ENCODE assay signal across 2 cellular contexts in genomic region chr2:47172922-47173695, GRCh38.
TF ChIP-seq lines count a peak whose summit lies in the region.

No MANE protein-coding gene starts in this region.

TF ChIP-seq in IMR-90, 13 proteins besides CTCF, POLR2A, EP300 and RAD21:
- TF ChIP-seq CHD1 (IDR thresholded peaks at IDR 0.05; ENCODE audit: low read depth, low read length) = no peak
- no peak for TF ChIP-seq MAZ (IDR thresholded peaks at IDR 0.05; ENCODE audit: borderline replicate concordance, low read depth, low read length)
- no peak for TF ChIP-seq ELK1 (IDR thresholded peaks at IDR 0.05; ENCODE audit: borderline replicate concordance, low read depth, low read length)
- TF ChIP-seq RCOR1 (IDR thresholded peaks at IDR 0.05; ENCODE audit: insufficient replicate concordance, low read length) = no peak
- no peak for TF ChIP-seq NFE2L2 (IDR thresholded peaks at IDR 0.05; ENCODE audit: low read depth, low read length)
- no peak for TF ChIP-seq BHLHE40 (IDR thresholded peaks at IDR 0.05; ENCODE audit: low read depth, low read length)
- no peak for TF ChIP-seq MXI1 (IDR thresholded peaks at IDR 0.05; ENCODE audit: borderline replicate concordance, low read depth, low read length)
- no peak for TF ChIP-seq CEBPB (IDR thresholded peaks at IDR 0.05; ENCODE audit: low read depth, low read length)
- TF ChIP-seq USF2 (IDR thresholded peaks at IDR 0.05; ENCODE audit: low read depth, low read length) = no peak
- no peak for TF ChIP-seq MAFK (IDR thresholded peaks at IDR 0.05; ENCODE audit: low read depth, low read length)
- TF ChIP-seq RFX5 (IDR thresholded peaks at IDR 0.05; ENCODE audit: low read depth, low read length) = no peak

TF ChIP-seq in HEK293T, 16 proteins besides CTCF, POLR2A, EP300 and RAD21:
- no peak for TF ChIP-seq LEF1 (IDR thresholded peaks at IDR 0.05; ENCODE audit: borderline replicate concordance)
- TF ChIP-seq CTBP1 (IDR thresholded peaks at IDR 0.05; ENCODE audit: borderline replicate concordance) = no peak
- no peak for TF ChIP-seq SUZ12 (IDR thresholded peaks at IDR 0.05)
- no peak for TF ChIP-seq ZNF384 (IDR thresholded peaks at IDR 0.05)
- no peak for TF ChIP-seq SP1 (IDR thresholded peaks at IDR 0.05)
- no peak for TF ChIP-seq ARNT (IDR thresholded peaks at IDR 0.05)
- TF ChIP-seq FOXK2 (IDR thresholded peaks at IDR 0.05) = no peak
- TF ChIP-seq NFRKB (IDR thresholded peaks at IDR 0.05) = no peak
- no peak for TF ChIP-seq FOXM1 (IDR thresholded peaks at IDR 0.05; ENCODE audit: borderline replicate concordance)
- no peak for TF ChIP-seq HDGF (IDR thresholded peaks at IDR 0.05; ENCODE audit: borderline replicate concordance)
- no peak for TF ChIP-seq FOXA1 (IDR thresholded peaks at IDR 0.05)
- TF ChIP-seq TARDBP (IDR thresholded peaks at IDR 0.05) = no peak
- TF ChIP-seq L3MBTL2 (conservative IDR thresholded peaks at IDR 0.05) = no peak
- no peak for TF ChIP-seq PKNOX1 (IDR thresholded peaks at IDR 0.05)
TF ChIP-seq in HEK293T: peak in this region for 0.
